In genomic region chrX:16138108-16138427, GRCh38 we compare ENCODE assay signal across 12 cellular contexts. TPM values are rescaled to one million over a fixed set of nuclear protein-coding genes. Genes with fewer than 3 reads are reported as not detected.
DNase-seq lines count a peak whose midpoint lies in the region; ATAC-seq and TF ChIP-seq lines count a peak whose summit lies in the region.
"Had no signal": no experiment of that assay in that cellular context is flagged by ENCODE, and none has a peak within 500 bp of the region (broad histone marks: within the 10 kb centered on the region; RNA-seq: fewer than 3 reads in every experiment).

No MANE protein-coding gene starts in this region.

- H3K36me3 Mint-ChIP-seq in type B pancreatic cell: no peaks in the 10 kb centered on the region

- H3K9me3 ChIP-seq in cardiac muscle cell (ENCODE audit: low read depth) (no peaks in the 10 kb centered on the region), WERI-Rb-1 (ENCODE audit: severe bottlenecking) (no peaks in the 10 kb centered on the region)

- no peak overlapping the region for H3K4me3 ChIP-seq in cardiac muscle cell
- H3K4me3 ChIP-seq in WERI-Rb-1 (ENCODE audit: low read depth, low read length): no peak overlapping the region

- TF ChIP-seq CTCF in cardiac muscle cell (IDR thresholded peaks at IDR 0.05; ENCODE audit: low read depth, low read length): no peak
- TF ChIP-seq CTCF in WERI-Rb-1 (IDR thresholded peaks at IDR 0.05; ENCODE audit: low read depth, low read length): peak; percentile 50
- peak; percentile 36 for TF ChIP-seq CTCF in type B pancreatic cell (conservative IDR thresholded peaks at IDR 0.05)

- H3K36me3 ChIP-seq in cardiac muscle cell: no peaks in the 10 kb centered on the region
- no peaks in the 10 kb centered on the region for H3K36me3 ChIP-seq in WERI-Rb-1

- intact Hi-C loops in left cardiac atrium (cut with DNase I): no loop called here

- H3K9me3 Mint-ChIP-seq in type B pancreatic cell: peaks cover under 1% of the 10 kb centered on the region
- H3K9me3 Mint-ChIP-seq: nephron had no signal

- peaks cover 9% of the 10 kb centered on the region for H3K4me1 ChIP-seq in cardiac muscle cell (ENCODE audit: low read depth)

- H3K4me1 Mint-ChIP-seq in type B pancreatic cell (ENCODE audit: unreplicated experiment): peaks cover 8% of the 10 kb centered on the region
- H3K4me1 Mint-ChIP-seq: nephron had no signal

- no peaks in the 10 kb centered on the region for H3K27me3 ChIP-seq in cardiac muscle cell
- H3K27me3 ChIP-seq in WERI-Rb-1 (ENCODE audit: insufficient read depth, low read depth, severe bottlenecking): peaks cover 58% of the 10 kb centered on the region

- peak; percentile 6 to 36 for DNase-seq in cardiac muscle cell (ENCODE audit: low read depth in 1 of 2, low spot score in 1 of 2)
- DNase-seq in left cardiac atrium: no peak
- DNase-seq in WERI-Rb-1: no peak
- no peak for DNase-seq in type B pancreatic cell (ENCODE audit: extremely low spot score, unreplicated experiment)
- DNase-seq in AG08395 (ENCODE audit: low spot score): no peak
- DNase-seq in hepatic stellate cell (ENCODE audit: low spot score): no peak
- DNase-seq in NCI-H2081 (lab: John Stamatoyannopoulos, UW): no peak
- DNase-seq: activated CD8-positive, alpha-beta memory T cell treated with anti-CD3 and anti-CD28 coated beads for 24 hours; COR-L47; effector memory CD4-positive, alpha-beta T cell had no signal

- no peak overlapping the region for H3K27ac Mint-ChIP-seq in type B pancreatic cell
- H3K27ac Mint-ChIP-seq: nephron had no signal

- no peak for ATAC-seq in left cardiac atrium
- ATAC-seq in HG02870 (IDR thresholded peaks at IDR 0.05; ENCODE audit: unreplicated experiment): peak; percentile 39

- H3K27me3 Mint-ChIP-seq in type B pancreatic cell: peaks cover 3% of the 10 kb centered on the region

- H3K27ac ChIP-seq in cardiac muscle cell (no peak overlapping the region), WERI-Rb-1 (no peak overlapping the region)

- no peak overlapping the region for H3K4me3 Mint-ChIP-seq in type B pancreatic cell
- H3K4me3 Mint-ChIP-seq: nephron had no signal

RNA-seq across cellular contexts. Expression of gene GRPR, which starts 14.7 kb away (rescaled TPM):
- total RNA-seq in cardiac muscle cell: 0.67 and 0.69 TPM in 2 replicates
- 0.21 and 0.52 TPM in 2 replicates for polyA plus RNA-seq in cardiac muscle cell
- under 1 TPM; 0.29 TPM for total RNA-seq in left cardiac atrium
- total RNA-seq in type B pancreatic cell (ENCODE audit: low replicate concordance): 3.4 and 9.8 TPM in 2 replicates

RNA-seq across cellular contexts. Expression of gene MAGEB17, which starts 29.2 kb away (rescaled TPM):
- total RNA-seq in cardiac muscle cell (0.11 TPM in 1 of 2 replicates, not detected in the other), left cardiac atrium (under 1 TPM in 1 of 2 donors, not detected in 1; 0.18 TPM), type B pancreatic cell (ENCODE audit: low replicate concordance) (0.26 TPM in 1 of 2 replicates, not detected in the other)
- 0.22 TPM in 1 of 2 replicates, not detected in the other for polyA plus RNA-seq in cardiac muscle cell

Comparison
In these comparisons a context has a peak if more than half of its experiments do, and no peak if none do; other contexts are left out.
1. DNase-seq: peak in cardiac muscle cell (2 of 2); none in left cardiac atrium (single experiment), WERI-Rb-1 (single experiment), type B pancreatic cell (single experiment), AG08395 (single experiment), hepatic stellate cell (single experiment) and NCI-H2081 (0 of 2).